ENCODE assay signal across 1 cellular context in the genomic region with DNA sequence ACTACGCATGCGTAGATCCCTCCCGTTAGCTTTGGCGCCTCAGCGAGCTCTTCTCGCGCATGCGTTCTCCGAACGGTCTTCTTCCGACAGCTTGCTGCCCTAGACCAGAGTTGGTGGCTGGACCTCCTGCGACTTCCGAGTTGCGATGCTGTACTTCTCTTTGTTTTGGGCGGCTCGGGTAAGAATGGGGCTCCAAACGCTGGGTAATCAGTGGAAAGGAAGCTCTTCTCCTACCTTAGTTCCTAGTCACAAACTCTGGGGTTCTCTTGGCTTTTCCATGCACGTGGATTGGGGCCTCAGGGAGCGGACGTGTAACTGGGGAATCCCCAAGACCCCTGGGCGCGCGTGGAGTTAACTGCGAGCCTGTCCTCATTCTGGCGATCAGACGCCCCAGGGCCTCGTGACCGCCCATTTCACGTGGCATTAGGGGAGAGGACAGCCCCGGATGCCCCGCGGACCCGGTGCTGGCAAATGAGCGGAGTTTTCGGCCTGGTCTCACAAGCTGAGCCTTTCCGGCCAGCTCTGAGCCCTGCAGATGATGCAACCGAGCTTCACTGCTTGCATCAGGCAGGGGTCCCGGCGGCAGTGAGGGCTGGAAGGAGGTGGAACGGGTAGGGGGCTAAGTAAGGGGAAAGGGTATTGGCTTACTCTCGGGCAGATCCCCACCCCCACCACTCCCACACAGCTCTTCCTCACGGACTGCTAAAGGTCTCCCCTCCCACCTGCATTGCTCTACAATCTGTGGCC.
TF ChIP-seq lines count a peak whose summit lies in the region.

SHMT2 (plus strand) TSS at position 78 of the 747 bp plus-strand sequence; CDS start at position 146, 68 bp downstream.

TF ChIP-seq in HepG2, 621 proteins besides CTCF, POLR2A, EP300 and RAD21 (continued from another document and continues in another):
- TF ChIP-seq, protein P1, sequence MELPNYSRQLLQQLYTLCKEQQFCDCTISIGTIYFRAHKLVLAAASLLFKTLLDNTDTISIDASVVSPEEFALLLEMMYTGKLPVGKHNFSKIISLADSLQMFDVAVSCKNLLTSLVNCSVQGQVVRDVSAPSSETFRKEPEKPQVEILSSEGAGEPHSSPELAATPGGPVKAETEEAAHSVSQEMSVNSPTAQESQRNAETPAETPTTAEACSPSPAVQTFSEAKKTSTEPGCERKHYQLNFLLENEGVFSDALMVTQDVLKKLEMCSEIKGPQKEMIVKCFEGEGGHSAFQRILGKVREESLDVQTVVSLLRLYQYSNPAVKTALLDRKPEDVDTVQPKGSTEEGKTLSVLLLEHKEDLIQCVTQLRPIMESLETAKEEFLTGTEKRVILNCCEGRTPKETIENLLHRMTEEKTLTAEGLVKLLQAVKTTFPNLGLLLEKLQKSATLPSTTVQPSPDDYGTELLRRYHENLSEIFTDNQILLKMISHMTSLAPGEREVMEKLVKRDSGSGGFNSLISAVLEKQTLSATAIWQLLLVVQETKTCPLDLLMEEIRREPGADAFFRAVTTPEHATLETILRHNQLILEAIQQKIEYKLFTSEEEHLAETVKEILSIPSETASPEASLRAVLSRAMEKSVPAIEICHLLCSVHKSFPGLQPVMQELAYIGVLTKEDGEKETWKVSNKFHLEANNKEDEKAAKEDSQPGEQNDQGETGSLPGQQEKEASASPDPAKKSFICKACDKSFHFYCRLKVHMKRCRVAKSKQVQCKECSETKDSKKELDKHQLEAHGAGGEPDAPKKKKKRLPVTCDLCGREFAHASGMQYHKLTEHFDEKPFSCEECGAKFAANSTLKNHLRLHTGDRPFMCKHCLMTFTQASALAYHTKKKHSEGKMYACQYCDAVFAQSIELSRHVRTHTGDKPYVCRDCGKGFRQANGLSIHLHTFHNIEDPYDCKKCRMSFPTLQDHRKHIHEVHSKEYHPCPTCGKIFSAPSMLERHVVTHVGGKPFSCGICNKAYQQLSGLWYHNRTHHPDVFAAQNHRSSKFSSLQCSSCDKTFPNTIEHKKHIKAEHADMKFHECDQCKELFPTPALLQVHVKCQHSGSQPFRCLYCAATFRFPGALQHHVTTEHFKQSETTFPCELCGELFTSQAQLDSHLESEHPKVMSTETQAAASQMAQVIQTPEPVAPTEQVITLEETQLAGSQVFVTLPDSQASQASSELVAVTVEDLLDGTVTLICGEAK (IDR thresholded peaks at IDR 0.05): no peak
- TF ChIP-seq, protein P1 (CRISPR knock-in tag; IDR thresholded peaks at IDR 0.05): no peak; the same call in 1 of the 2 replicates
- 0 out of 2 replicates have a peak, but pooled peaks have one; percentile 9 for TF ChIP-seq BATF2 (CRISPR knock-in tag; IDR thresholded peaks at IDR 0.05)
- TF ChIP-seq, protein P2, sequence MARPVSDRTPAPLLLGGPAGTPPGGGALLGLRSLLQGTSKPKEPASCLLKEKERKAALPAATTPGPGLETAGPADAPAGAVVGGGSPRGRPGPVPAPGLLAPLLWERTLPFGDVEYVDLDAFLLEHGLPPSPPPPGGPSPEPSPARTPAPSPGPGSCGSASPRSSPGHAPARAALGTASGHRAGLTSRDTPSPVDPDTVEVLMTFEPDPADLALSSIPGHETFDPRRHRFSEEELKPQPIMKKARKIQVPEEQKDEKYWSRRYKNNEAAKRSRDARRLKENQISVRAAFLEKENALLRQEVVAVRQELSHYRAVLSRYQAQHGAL (CRISPR knock-in tag; IDR thresholded peaks at IDR 0.05; ENCODE audit: not compliant biosample characterization): no peak
- TF ChIP-seq HNRNPUL1 (IDR thresholded peaks at IDR 0.05; ENCODE audit: low read depth, low read length): no peak
- TF ChIP-seq PRMT3 (CRISPR knock-in tag; IDR thresholded peaks at IDR 0.05; ENCODE audit: borderline replicate concordance, low read depth): no peak
- no peak for TF ChIP-seq LBX2 (CRISPR knock-in tag; IDR thresholded peaks at IDR 0.05; ENCODE audit: borderline replicate concordance)
- no peak for TF ChIP-seq NBN (conservative IDR thresholded peaks at IDR 0.05)
- TF ChIP-seq ZNF337 (CRISPR knock-in tag; IDR thresholded peaks at IDR 0.05; ENCODE audit: borderline replicate concordance, low read depth): peak; percentile 36; the same call in 1 of the 2 replicates
- peak; percentile 50; the same call in 1 of the 2 replicates for TF ChIP-seq ZNF263 (CRISPR knock-in tag; IDR thresholded peaks at IDR 0.05)
- TF ChIP-seq REST (IDR thresholded peaks at IDR 0.05; ENCODE audit: borderline replicate concordance in 1 of 2, low read depth in 1 of 2, low read length in 2 of 2): no peak
- TF ChIP-seq, protein P3, sequence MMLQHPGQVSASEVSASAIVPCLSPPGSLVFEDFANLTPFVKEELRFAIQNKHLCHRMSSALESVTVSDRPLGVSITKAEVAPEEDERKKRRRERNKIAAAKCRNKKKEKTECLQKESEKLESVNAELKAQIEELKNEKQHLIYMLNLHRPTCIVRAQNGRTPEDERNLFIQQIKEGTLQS (CRISPR knock-in tag; IDR thresholded peaks at IDR 0.05): peak; percentile 92
- peak; percentile 70; the same call in 1 of the 2 replicates for TF ChIP-seq ZNF709 (CRISPR knock-in tag; IDR thresholded peaks at IDR 0.05)
- no peak for TF ChIP-seq MIER2 (CRISPR knock-in tag; IDR thresholded peaks at IDR 0.05)
- no peak for TF ChIP-seq ZNF460 (CRISPR knock-in tag; IDR thresholded peaks at IDR 0.05; ENCODE audit: borderline replicate concordance)
- no peak for TF ChIP-seq ATAD3A (CRISPR knock-in tag; IDR thresholded peaks at IDR 0.05)
- TF ChIP-seq, protein P4, sequence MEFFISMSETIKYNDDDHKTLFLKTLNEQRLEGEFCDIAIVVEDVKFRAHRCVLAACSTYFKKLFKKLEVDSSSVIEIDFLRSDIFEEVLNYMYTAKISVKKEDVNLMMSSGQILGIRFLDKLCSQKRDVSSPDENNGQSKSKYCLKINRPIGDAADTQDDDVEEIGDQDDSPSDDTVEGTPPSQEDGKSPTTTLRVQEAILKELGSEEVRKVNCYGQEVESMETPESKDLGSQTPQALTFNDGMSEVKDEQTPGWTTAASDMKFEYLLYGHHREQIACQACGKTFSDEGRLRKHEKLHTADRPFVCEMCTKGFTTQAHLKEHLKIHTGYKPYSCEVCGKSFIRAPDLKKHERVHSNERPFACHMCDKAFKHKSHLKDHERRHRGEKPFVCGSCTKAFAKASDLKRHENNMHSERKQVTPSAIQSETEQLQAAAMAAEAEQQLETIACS (CRISPR knock-in tag; IDR thresholded peaks at IDR 0.05): no peak
- TF ChIP-seq, protein P5, sequence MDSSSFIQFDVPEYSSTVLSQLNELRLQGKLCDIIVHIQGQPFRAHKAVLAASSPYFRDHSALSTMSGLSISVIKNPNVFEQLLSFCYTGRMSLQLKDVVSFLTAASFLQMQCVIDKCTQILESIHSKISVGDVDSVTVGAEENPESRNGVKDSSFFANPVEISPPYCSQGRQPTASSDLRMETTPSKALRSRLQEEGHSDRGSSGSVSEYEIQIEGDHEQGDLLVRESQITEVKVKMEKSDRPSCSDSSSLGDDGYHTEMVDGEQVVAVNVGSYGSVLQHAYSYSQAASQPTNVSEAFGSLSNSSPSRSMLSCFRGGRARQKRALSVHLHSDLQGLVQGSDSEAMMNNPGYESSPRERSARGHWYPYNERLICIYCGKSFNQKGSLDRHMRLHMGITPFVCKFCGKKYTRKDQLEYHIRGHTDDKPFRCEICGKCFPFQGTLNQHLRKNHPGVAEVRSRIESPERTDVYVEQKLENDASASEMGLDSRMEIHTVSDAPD (CRISPR knock-in tag; IDR thresholded peaks at IDR 0.05): no peak
- 0 out of 2 replicates have a peak, but pooled peaks have one; percentile 87 for TF ChIP-seq ZNF431 (CRISPR knock-in tag; IDR thresholded peaks at IDR 0.05; ENCODE audit: borderline replicate concordance, low read depth)
- TF ChIP-seq ZSCAN29 (CRISPR knock-in tag; conservative IDR thresholded peaks at IDR 0.05): peak; percentile 74; the same call in 1 of the 2 replicates
- no peak for TF ChIP-seq ZNF549 (CRISPR knock-in tag; IDR thresholded peaks at IDR 0.05)
- TF ChIP-seq, protein P6, sequence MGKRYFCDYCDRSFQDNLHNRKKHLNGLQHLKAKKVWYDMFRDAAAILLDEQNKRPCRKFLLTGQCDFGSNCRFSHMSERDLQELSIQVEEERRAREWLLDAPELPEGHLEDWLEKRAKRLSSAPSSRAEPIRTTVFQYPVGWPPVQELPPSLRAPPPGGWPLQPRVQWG (CRISPR knock-in tag; IDR thresholded peaks at IDR 0.05; ENCODE audit: borderline replicate concordance, low read depth): no peak
- peak; percentile 77 for TF ChIP-seq POLR2G (IDR thresholded peaks at IDR 0.05; ENCODE audit: low read depth, low read length)
- peak; percentile 65 for TF ChIP-seq ETV5 (CRISPR knock-in tag; IDR thresholded peaks at IDR 0.05; ENCODE audit: borderline replicate concordance)
- TF ChIP-seq ZNF564 (CRISPR knock-in tag; IDR thresholded peaks at IDR 0.05): peak; percentile 62; the same call in 1 of the 2 replicates
- no peak for TF ChIP-seq TSC22D2 (CRISPR knock-in tag; IDR thresholded peaks at IDR 0.05; ENCODE audit: borderline replicate concordance)
- TF ChIP-seq ATF1 (CRISPR knock-in tag; IDR thresholded peaks at IDR 0.05): no peak
- TF ChIP-seq ZBTB42 (CRISPR knock-in tag; IDR thresholded peaks at IDR 0.05): no peak
- no peak for TF ChIP-seq ZNF10 (CRISPR knock-in tag; IDR thresholded peaks at IDR 0.05; ENCODE audit: borderline replicate concordance, low read depth)
- TF ChIP-seq, protein P7, sequence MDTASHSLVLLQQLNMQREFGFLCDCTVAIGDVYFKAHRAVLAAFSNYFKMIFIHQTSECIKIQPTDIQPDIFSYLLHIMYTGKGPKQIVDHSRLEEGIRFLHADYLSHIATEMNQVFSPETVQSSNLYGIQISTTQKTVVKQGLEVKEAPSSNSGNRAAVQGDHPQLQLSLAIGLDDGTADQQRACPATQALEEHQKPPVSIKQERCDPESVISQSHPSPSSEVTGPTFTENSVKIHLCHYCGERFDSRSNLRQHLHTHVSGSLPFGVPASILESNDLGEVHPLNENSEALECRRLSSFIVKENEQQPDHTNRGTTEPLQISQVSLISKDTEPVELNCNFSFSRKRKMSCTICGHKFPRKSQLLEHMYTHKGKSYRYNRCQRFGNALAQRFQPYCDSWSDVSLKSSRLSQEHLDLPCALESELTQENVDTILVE (CRISPR knock-in tag; IDR thresholded peaks at IDR 0.05): peak; percentile 11; the same call in 1 of the 2 replicates
